ENCODE assay signal across 18 cellular contexts in genomic region chr17:73533127-73533526, GRCh38.
DNase-seq lines count a peak whose midpoint lies in the region; ATAC-seq and TF ChIP-seq lines count a peak whose summit lies in the region.
"Had no signal": no experiment of that assay in that cellular context is flagged by ENCODE, and none has a peak within 500 bp of the region (broad histone marks: within the 10 kb centered on the region; RNA-seq: fewer than 3 reads in every experiment).

No MANE protein-coding gene starts in this region.

- intact Hi-C loops in head of caudate nucleus (cut with DNase I) (no loop called here), upper lobe of right lung (cut with DNase I) (no loop called here)

- no peak for TF ChIP-seq EP300 in SK-N-SH (IDR thresholded peaks at IDR 0.05; ENCODE audit: borderline replicate concordance in 1 of 2, low read depth in 1 of 2, low read length in 1 of 2)

- H3K27ac ChIP-seq in SK-N-SH (ENCODE audit: low read depth in 2 of 2, low read length in 1 of 2): peak overlapping the region in 1 of 2 experiments; percentile 86; a peak in 2 of 4 replicates
- H3K27ac ChIP-seq in mesodermal cell (ENCODE audit: low read depth, low read length, severe bottlenecking): peak overlapping the region; percentile 52
- no peak overlapping the region for H3K27ac ChIP-seq in upper lobe of right lung
- no peak overlapping the region for H3K27ac ChIP-seq in Karpas-422 (ENCODE audit: low read length)
- H3K27ac ChIP-seq: parathyroid adenoma, tibial nerve had no signal

- H3K79me2 ChIP-seq in SK-N-SH (ENCODE audit: insufficient read depth) (no peaks in the 10 kb centered on the region), Karpas-422 (ENCODE audit: low read length) (no peaks in the 10 kb centered on the region)
- H3K79me2 ChIP-seq: parathyroid adenoma had no signal

- H3K4me1 ChIP-seq in SK-N-SH (ENCODE audit: control insufficient read depth in 1 of 2, insufficient read depth in 2 of 2, low read depth in 1 of 2, low read length in 1 of 2): peaks cover 0 to 57% of the 10 kb centered on the region in 2 experiments; a peak in 1 of 4 replicates
- H3K4me1 ChIP-seq in mesodermal cell (ENCODE audit: control insufficient read depth, insufficient read depth, low read length, poor library complexity, severe bottlenecking): peaks cover 22% of the 10 kb centered on the region
- no peaks in the 10 kb centered on the region for H3K4me1 ChIP-seq in upper lobe of right lung
- H3K4me1 ChIP-seq in Karpas-422 (ENCODE audit: low read length): no peaks in the 10 kb centered on the region
- H3K4me1 ChIP-seq: parathyroid adenoma had no signal

- H4K20me1 ChIP-seq in SK-N-SH (ENCODE audit: insufficient read depth) (no peaks in the 10 kb centered on the region), Karpas-422 (ENCODE audit: insufficient read depth, low read depth, low read length) (no peaks in the 10 kb centered on the region)

- no peaks in the 10 kb centered on the region for H3K27me3 ChIP-seq in SK-N-SH (ENCODE audit: insufficient read depth)
- H3K27me3 ChIP-seq in upper lobe of right lung: peaks cover 4% of the 10 kb centered on the region
- no peaks in the 10 kb centered on the region for H3K27me3 ChIP-seq in Karpas-422 (ENCODE audit: low read length)
- H3K27me3 ChIP-seq: tibial nerve had no signal

- no peak for TF ChIP-seq RAD21 in SK-N-SH (IDR thresholded peaks at IDR 0.05; ENCODE audit: low read length)

- WGBS in SK-N-SH (ENCODE audit: low lambda C conversion rate): 54% methylated on average over 7 of the region's 13 CpGs
- 89 to 98% methylated on average over 12 to 13 of the region's 13 CpGs for WGBS in mesodermal cell (ENCODE audit: insufficient coverage in 2 of 2), 2 experiments

- H3K4me3 ChIP-seq in SK-N-SH (ENCODE audit: low read depth in 2 of 2, low read length in 1 of 2) (no peak overlapping the region), mesodermal cell (ENCODE audit: extremely low read depth, insufficient read depth, low read length, poor library complexity, severe bottlenecking) (no peak overlapping the region), upper lobe of right lung (no peak overlapping the region), Karpas-422 (ENCODE audit: low read length) (no peak overlapping the region)
- H3K4me3 ChIP-seq: smooth muscle cell, tibial nerve had no signal

- CTCF ChIA-PET in SK-N-SH (lab: Yijun Ruan, JAX): interaction anchor here (0.8 to 5.6 kb wide), 3 partner anchors 11 to 103 kb away, joined by 3 to 38 read pairs (median 3); no protein-coding TSS in a partner anchor

- no peak; the same call in 2 of the 3 replicates for ATAC-seq in SK-N-SH treated with all-trans-retinoic acid at 6 μM for 48 hours
- peak; percentile 6 for ATAC-seq in upper lobe of right lung

- TF ChIP-seq CTCF in SK-N-SH (IDR thresholded peaks at IDR 0.05) (no peak), upper lobe of right lung (IDR thresholded peaks at IDR 0.05) (no peak)

- H3K4me2 ChIP-seq in SK-N-SH: no peak overlapping the region
- no peak overlapping the region for H3K4me2 ChIP-seq in Karpas-422 (ENCODE audit: low read depth, low read length, poor library complexity, severe bottlenecking)

- H3K9ac ChIP-seq in SK-N-SH: no peak overlapping the region
- H3K9ac ChIP-seq in Karpas-422 (ENCODE audit: low read length): no peak overlapping the region
- H3K9ac ChIP-seq: parathyroid adenoma had no signal

- DNase-seq in SK-N-SH (peak; percentile 63), head of caudate nucleus (peak in 40 of 42 donors; percentile 11 to 85 (median 68)), upper lobe of right lung (no peak), NCI-H187 (lab: John Stamatoyannopoulos, UW) (no peak), NCI-H69 (lab: John Stamatoyannopoulos, UW) (no peak), Karpas-422 (no peak)
- DNase-seq: activated CD4-positive, alpha-beta T cell treated with anti-CD3 and anti-CD28 coated beads, Interleukin-2, amount 50 U/mL, for 48 hours; activated naive CD4-positive, alpha-beta T cell treated with anti-CD3 and anti-CD28 coated beads for 36 hours; CD4-positive, CD25-positive, alpha-beta regulatory T cell; cortex of kidney; foreskin fibroblast; RPMI8226; SW 1271 had no signal

- H3K9me2 ChIP-seq in SK-N-SH (no peaks in the 10 kb centered on the region), Karpas-422 (replicated peaks; ENCODE audit: insufficient read depth, low read length) (no peaks in the 10 kb centered on the region)

- H3K9me3 ChIP-seq in SK-N-SH (no peaks in the 10 kb centered on the region), mesodermal cell (ENCODE audit: control insufficient read depth, low read length) (no peaks in the 10 kb centered on the region), upper lobe of right lung (no peaks in the 10 kb centered on the region), Karpas-422 (ENCODE audit: low read length) (no peaks in the 10 kb centered on the region)
- H3K9me3 ChIP-seq: tibial nerve had no signal

- H3K36me3 ChIP-seq in SK-N-SH (replicated peaks in 1 of 2; ENCODE audit: control insufficient read depth in 1 of 2, insufficient read depth in 2 of 2, low read length in 1 of 2) (no peaks in the 10 kb centered on the region), mesodermal cell (ENCODE audit: control insufficient read depth, insufficient read depth, low read length) (no peaks in the 10 kb centered on the region), upper lobe of right lung (no peaks in the 10 kb centered on the region), Karpas-422 (ENCODE audit: insufficient read depth, low read length) (no peaks in the 10 kb centered on the region)
- H3K36me3 ChIP-seq: tibial nerve had no signal

- POLR2A ChIA-PET in SK-N-SH (lab: Yijun Ruan, JAX): interaction anchor here (0.6 kb wide), 1 partner anchor 116 kb away, joined by 4 read pairs; no protein-coding TSS in a partner anchor

- H3F3A ChIP-seq in SK-N-SH (replicated peaks; ENCODE audit: insufficient read depth): no peaks in the 10 kb centered on the region

- H2AFZ ChIP-seq in SK-N-SH (ENCODE audit: low read depth) (no peak overlapping the region), Karpas-422 (ENCODE audit: low read length) (no peak overlapping the region)
- H2AFZ ChIP-seq: parathyroid adenoma had no signal

TF ChIP-seq in SK-N-SH, 30 proteins besides CTCF, POLR2A, EP300 and RAD21 (continues in another document):
- TF ChIP-seq JUND (IDR thresholded peaks at IDR 0.05) (no peak), MXI1 (IDR thresholded peaks at IDR 0.05; ENCODE audit: low read depth, low read length) (no peak), NFIC (IDR thresholded peaks at IDR 0.05; ENCODE audit: borderline replicate concordance) (no peak), NRF1 (IDR thresholded peaks at IDR 0.05; ENCODE audit: low read depth, low read length) (no peak), CHD2 (IDR thresholded peaks at IDR 0.05; ENCODE audit: low read length, partially characterized antibody) (no peak), SMC3 (IDR thresholded peaks at IDR 0.05; ENCODE audit: low read depth, low read length) (no peak), ELF1 (IDR thresholded peaks at IDR 0.05) (no peak), GATA2 (CRISPR knock-in tag; IDR thresholded peaks at IDR 0.05) (no peak)
- TF ChIP-seq, protein P1, sequence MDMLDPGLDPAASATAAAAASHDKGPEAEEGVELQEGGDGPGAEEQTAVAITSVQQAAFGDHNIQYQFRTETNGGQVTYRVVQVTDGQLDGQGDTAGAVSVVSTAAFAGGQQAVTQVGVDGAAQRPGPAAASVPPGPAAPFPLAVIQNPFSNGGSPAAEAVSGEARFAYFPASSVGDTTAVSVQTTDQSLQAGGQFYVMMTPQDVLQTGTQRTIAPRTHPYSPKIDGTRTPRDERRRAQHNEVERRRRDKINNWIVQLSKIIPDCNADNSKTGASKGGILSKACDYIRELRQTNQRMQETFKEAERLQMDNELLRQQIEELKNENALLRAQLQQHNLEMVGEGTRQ (IDR thresholded peaks at IDR 0.05; ENCODE audit: borderline replicate concordance, low read depth, low read length): no peak
- TF ChIP-seq, protein P2, sequence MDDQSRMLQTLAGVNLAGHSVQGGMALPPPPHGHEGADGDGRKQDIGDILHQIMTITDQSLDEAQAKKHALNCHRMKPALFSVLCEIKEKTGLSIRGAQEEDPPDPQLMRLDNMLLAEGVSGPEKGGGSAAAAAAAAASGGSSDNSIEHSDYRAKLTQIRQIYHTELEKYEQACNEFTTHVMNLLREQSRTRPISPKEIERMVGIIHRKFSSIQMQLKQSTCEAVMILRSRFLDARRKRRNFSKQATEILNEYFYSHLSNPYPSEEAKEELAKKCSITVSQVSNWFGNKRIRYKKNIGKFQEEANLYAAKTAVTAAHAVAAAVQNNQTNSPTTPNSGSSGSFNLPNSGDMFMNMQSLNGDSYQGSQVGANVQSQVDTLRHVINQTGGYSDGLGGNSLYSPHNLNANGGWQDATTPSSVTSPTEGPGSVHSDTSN (IDR thresholded peaks at IDR 0.05): no peak

TF ChIP-seq in SK-N-SH treated with all-trans-retinoic acid at 6 μM for 48 hours, 23 proteins besides CTCF, POLR2A, EP300 and RAD21 (continues in another document):
- no peak for TF ChIP-seq OSR1 (CRISPR knock-in tag; IDR thresholded peaks at IDR 0.05)
- no peak for TF ChIP-seq ZNF565 (CRISPR knock-in tag; conservative IDR thresholded peaks at IDR 0.05; ENCODE audit: low read depth)
- TF ChIP-seq ARNTL (CRISPR knock-in tag; IDR thresholded peaks at IDR 0.05; ENCODE audit: borderline replicate concordance, low read depth): no peak
- TF ChIP-seq ZC3H10 (CRISPR knock-in tag; IDR thresholded peaks at IDR 0.05): no peak
- TF ChIP-seq CSDC2 (CRISPR knock-in tag; IDR thresholded peaks at IDR 0.05): no peak
- no peak for TF ChIP-seq TOX (CRISPR knock-in tag; IDR thresholded peaks at IDR 0.05; ENCODE audit: borderline replicate concordance)
- no peak for TF ChIP-seq RARB (CRISPR knock-in tag; IDR thresholded peaks at IDR 0.05)
- TF ChIP-seq ZNF8 (CRISPR knock-in tag; IDR thresholded peaks at IDR 0.05): no peak

Comparison
In these comparisons a context has a peak if more than half of its experiments do, and no peak if none do; other contexts are left out.
1. DNase-seq: peak in SK-N-SH (single experiment) and head of caudate nucleus (40 of 42); none in upper lobe of right lung (single experiment), NCI-H187 (0 of 2), NCI-H69 (single experiment) and Karpas-422 (single experiment).